Comparison of ENCODE assay signal across 1 cellular context in the genomic region with DNA sequence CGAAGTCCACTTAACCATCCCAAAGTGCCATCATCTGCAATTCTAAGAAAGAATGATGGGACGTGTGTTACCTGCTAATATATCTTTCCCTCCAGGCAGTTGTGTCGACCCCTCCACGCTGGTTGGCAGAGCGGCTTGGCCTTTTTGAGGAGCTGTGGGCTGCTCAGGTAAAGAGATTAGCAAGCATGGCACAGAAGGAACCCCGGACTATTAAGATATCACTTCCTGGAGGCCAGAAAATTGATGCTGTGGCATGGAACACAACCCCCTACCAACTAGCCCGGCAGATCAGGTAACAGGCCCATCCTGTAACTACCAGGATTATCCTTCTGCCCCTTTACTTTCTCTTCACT.
TF ChIP-seq lines count a peak whose summit lies in the region.

No MANE protein-coding gene starts in this region.

TF ChIP-seq in SK-N-SH, 30 proteins besides CTCF, POLR2A, EP300 and RAD21 (continued from another document):
- TF ChIP-seq ELF1 (IDR thresholded peaks at IDR 0.05) (no peak), POLR2AphosphoS5 (IDR thresholded peaks at IDR 0.05; ENCODE audit: low read depth, low read length) (no peak), MAX (IDR thresholded peaks at IDR 0.05; ENCODE audit: low read depth) (no peak), TAF1 (IDR thresholded peaks at IDR 0.05; ENCODE audit: borderline replicate concordance, low read depth, low read length) (no peak), EZH2phosphoT487 (IDR thresholded peaks at IDR 0.05; ENCODE audit: borderline replicate concordance, low read depth) (no peak)
